In the genomic region with DNA sequence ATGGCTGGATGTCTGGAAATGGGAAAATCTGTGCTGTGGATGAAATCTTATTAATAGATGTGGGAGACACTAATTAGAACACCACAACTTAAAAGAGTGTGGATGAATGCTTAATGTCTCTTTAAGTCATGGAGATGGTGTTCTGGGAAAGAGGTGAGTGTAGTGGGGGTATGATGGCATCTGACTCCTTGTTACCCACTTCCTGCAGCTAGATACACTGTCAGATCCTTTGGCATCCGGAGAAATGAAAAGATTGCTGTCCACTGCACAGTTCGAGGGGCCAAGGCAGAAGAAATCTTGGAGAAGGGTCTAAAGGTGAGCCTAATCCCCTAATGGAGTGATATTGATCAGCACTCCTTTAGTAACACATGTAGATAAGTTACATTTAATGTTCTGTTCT, we compare ENCODE assay signal across 10 cellular contexts. TPM values are rescaled to one million over a fixed set of nuclear protein-coding genes. Genes with fewer than 3 reads are reported as not detected.
DNase-seq lines count a peak whose midpoint lies in the region; ATAC-seq and TF ChIP-seq lines count a peak whose summit lies in the region.
"Had no signal": no experiment of that assay in that cellular context is flagged by ENCODE, and none has a peak within 500 bp of the region (broad histone marks: within the 10 kb centered on the region; RNA-seq: fewer than 3 reads in every experiment).

No MANE protein-coding gene starts in this region.

- no peak for ATAC-seq in GM19023 (IDR thresholded peaks at IDR 0.05; ENCODE audit: unreplicated experiment)

- H3K4me3 ChIP-seq in AG10803 (ENCODE audit: low read length) (peak overlapping the region; percentile 26; the same call in 1 of the 2 replicates), adipocyte (ENCODE audit: low read length) (peak overlapping the region; percentile 87), mesenchymal stem cell (ENCODE audit: insufficient read depth in 1 of 2, low read depth in 1 of 2, low read length in 2 of 2) (peak overlapping the region in 1 of 2 experiments; percentile 100)

- no peak overlapping the region for H2BK120ac ChIP-seq in mesenchymal stem cell (ENCODE audit: low read depth, low read length)

- peak overlapping the region; percentile 93 for H3K9ac ChIP-seq in adipocyte (ENCODE audit: low read length)
- peak overlapping the region; percentile 100 for H3K9ac ChIP-seq in mesenchymal stem cell (ENCODE audit: low read length)

- H3K27ac ChIP-seq in mesenchymal stem cell (ENCODE audit: low read length, poor library complexity, severe bottlenecking): peak overlapping the region; percentile 7

- H4K91ac ChIP-seq in mesenchymal stem cell (ENCODE audit: low read length): no peak overlapping the region

- no peak for TF ChIP-seq CTCF in AG10803 (conservative IDR thresholded peaks at IDR 0.05; ENCODE audit: low read length)

- DNase-seq in AG10803 (ENCODE audit: low read depth) (no peak), HT1080 (ENCODE audit: low read depth) (peak; percentile 45), adipocyte (ENCODE audit: low read depth) (no peak), mesenchymal stem cell (no peak), NCI-H2081 (lab: John Stamatoyannopoulos, UW) (no peak), ureter (ENCODE audit: low spot score) (no peak)
- DNase-seq in stimulated activated CD4-positive, alpha-beta T cell treated with anti-CD3 and anti-CD28 coated beads, Interleukin-4, amount 100 ng/mL, for 1 hour: no peak
- DNase-seq: activated CD8-positive, alpha-beta memory T cell treated with anti-CD3 and anti-CD28 coated beads for 24 hours; NCI-H524 treated with DMSO at 0.1 percent for 48 hours had no signal

- H3K9me3 ChIP-seq in adipocyte (ENCODE audit: control insufficient read depth, low read length): no peaks in the 10 kb centered on the region
- H3K9me3 ChIP-seq in mesenchymal stem cell (ENCODE audit: control insufficient read depth, low read length): no peaks in the 10 kb centered on the region

- no peak overlapping the region for H3K18ac ChIP-seq in mesenchymal stem cell (ENCODE audit: low read depth in 1 of 2, low read length in 2 of 2)

- no peaks in the 10 kb centered on the region for H3K79me1 ChIP-seq in mesenchymal stem cell (replicated peaks; ENCODE audit: low read length, poor library complexity, severe bottlenecking)

- no peak overlapping the region for H2AFZ ChIP-seq in mesenchymal stem cell (ENCODE audit: low read depth, low read length)

- H3K23ac ChIP-seq in mesenchymal stem cell (ENCODE audit: low read length in 2 of 2): no peak overlapping the region

- no peak overlapping the region for H2BK15ac ChIP-seq in mesenchymal stem cell (ENCODE audit: low read depth, poor library complexity, severe bottlenecking)

- H4K8ac ChIP-seq in mesenchymal stem cell (ENCODE audit: low read length): no peak overlapping the region

- H2AK5ac ChIP-seq in mesenchymal stem cell (ENCODE audit: low read length, severe bottlenecking): no peak overlapping the region

- no peak overlapping the region for H2BK5ac ChIP-seq in mesenchymal stem cell (ENCODE audit: low read depth, low read length, poor library complexity, severe bottlenecking)

- H2BK12ac ChIP-seq in mesenchymal stem cell (ENCODE audit: low read length in 2 of 2): no peak overlapping the region

- peak overlapping the region; percentile 72 for H3K4me2 ChIP-seq in mesenchymal stem cell (ENCODE audit: low read length, poor library complexity, severe bottlenecking)

- H3K27me3 ChIP-seq in adipocyte (replicated peaks; ENCODE audit: control insufficient read depth, insufficient read depth, low read length) (no peaks in the 10 kb centered on the region), mesenchymal stem cell (ENCODE audit: control insufficient read depth in 1 of 2, insufficient read depth in 1 of 2, low read length in 2 of 2) (no peaks in the 10 kb centered on the region)

- H3K36me3 ChIP-seq in adipocyte (ENCODE audit: control insufficient read depth, insufficient read depth, low read length, severe bottlenecking) (peaks cover 61% of the 10 kb centered on the region), mesenchymal stem cell (ENCODE audit: control insufficient read depth in 1 of 2, insufficient read depth in 2 of 2, low read depth in 1 of 2, low read length in 2 of 2) (peaks cover 31 to 65% of the 10 kb centered on the region in 2 experiments)

- no peak overlapping the region for H3K4ac ChIP-seq in mesenchymal stem cell (ENCODE audit: low read depth in 1 of 2, low read length in 2 of 2)

- H3K4me1 ChIP-seq in adipocyte (ENCODE audit: control insufficient read depth, insufficient read depth, low read length): peaks cover 50% of the 10 kb centered on the region
- peaks cover 16% of the 10 kb centered on the region for H3K4me1 ChIP-seq in mesenchymal stem cell (ENCODE audit: control insufficient read depth, insufficient read depth, low read depth, low read length)

- WGBS in mesenchymal stem cell: 67% methylated on average over 1 of the region's 2 CpGs

- no peak overlapping the region for H3K14ac ChIP-seq in mesenchymal stem cell (ENCODE audit: low read length in 2 of 2)

RNA-seq across cellular contexts. Expression of a gene that starts 2.0 kb away (rescaled TPM):
- 2,017 and 2,289 TPM in 2 replicates for total RNA-seq in HT1080 (2014; rRNA removed; shearing (Covaris generic))
- 1,949 and 2,273 TPM in 2 replicates for polyA plus RNA-seq in HT1080 (2015; cell fraction: cytosol; rRNA removed)
- polyA plus RNA-seq in HT1080 (2015; cell fraction: nucleus; rRNA removed): 729 and 755 TPM in 2 replicates
- polyA plus RNA-seq in mesenchymal stem cell (2013, experiment 1 of 2): 2,341 TPM
- polyA plus RNA-seq in mesenchymal stem cell (2013, experiment 2 of 2): 2,276 TPM
- total RNA-seq in ureter: 1,350 TPM

RNA-seq across cellular contexts. Expression of a gene that starts 49.7 kb away (rescaled TPM):
- 86.5 and 105 TPM in 2 replicates for total RNA-seq in HT1080 (2014; rRNA removed; shearing (Covaris generic))
- 66.9 and 73.6 TPM in 2 replicates for polyA plus RNA-seq in HT1080 (2015; cell fraction: cytosol; rRNA removed)
- 67.5 and 69.5 TPM in 2 replicates for polyA plus RNA-seq in HT1080 (2015; cell fraction: nucleus; rRNA removed)
- 29.3 TPM for polyA plus RNA-seq in mesenchymal stem cell (2013, experiment 1 of 2)
- polyA plus RNA-seq in mesenchymal stem cell (2013, experiment 2 of 2): 28.1 TPM
- total RNA-seq in ureter: 45.6 TPM
